20 cellular contexts compared by ENCODE assay signal in the genomic region with DNA sequence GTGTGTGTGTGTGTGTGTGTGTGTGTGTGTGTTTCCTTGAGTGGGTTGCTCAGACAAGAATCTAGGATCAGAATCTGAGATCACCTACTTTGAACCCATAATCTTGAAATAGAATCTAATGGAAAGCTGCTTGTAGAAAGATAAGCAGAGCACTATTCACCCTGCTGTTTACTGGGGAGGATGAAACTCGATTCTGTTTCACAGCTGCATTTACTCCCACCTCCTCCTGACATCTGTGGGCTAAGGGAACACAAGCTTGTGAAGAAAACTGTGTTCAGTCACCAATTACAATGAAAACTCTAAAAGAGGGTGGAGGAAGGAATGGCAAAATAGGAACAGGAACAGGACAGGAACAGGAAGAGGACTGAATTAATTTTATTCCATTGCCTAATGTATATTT.
"Had no signal": no experiment of that assay in that cellular context is flagged by ENCODE, and none has a peak within 500 bp of the region (broad histone marks: within the 10 kb centered on the region; RNA-seq: fewer than 3 reads in every experiment).

No MANE protein-coding gene starts in this region.

- DNase-seq: activated CD4-positive, alpha-beta T cell treated with anti-CD3 and anti-CD28 coated beads for 36 hours; activated CD4-positive, alpha-beta T cell treated with anti-CD3 and anti-CD28 coated beads, Interleukin-2, amount 50 U/mL, for 48 hours; activated T-cell treated with anti-CD3 and anti-CD28 coated beads for 4 hours; amniotic stem cell; dermis blood vessel endothelial cell; hypothalamus; islet precursor cell; left lung; naive B cell; stimulated activated CD4-positive, alpha-beta T cell treated with anti-CD3 and anti-CD28 coated beads, Interleukin-2, amount 100 ng/mL, for 24 hours; stimulated activated naive CD4-positive, alpha-beta T cell treated with Interleukin-2 at 50 U/mL for 16 hours; tibial artery had no signal

- H3K4me3 Mint-ChIP-seq: activated CD4-positive, alpha-beta T cell treated with anti-CD3 and anti-CD28 coated beads for 36 hours; activated naive CD8-positive, alpha-beta T cell; activated T-helper 1 cell treated with anti-CD3 and anti-CD28 coated beads, Interleukin-12 subunit alpha, Interleukin-12 subunit beta, Interleukin-2, Interleukin-4 antibody, amounts not matched to agents 30 ng/mL and 10 ng/mL and 1 ng/mL, durations not matched to agents 14 hours and 24 hours and 36 hours; naive B cell; T-helper 2 cell treated with Interferon-gamma antibody and Interleukin-4, amounts not matched to agents 5 μg/mL and 100 μg/mL, for 36 hours; WTC11 had no signal

- H3K9me3 Mint-ChIP-seq: activated T-helper 1 cell treated with anti-CD3 and anti-CD28 coated beads, Interleukin-12 subunit alpha, Interleukin-12 subunit beta, Interleukin-2, Interleukin-4 antibody, amounts not matched to agents 30 ng/mL and 10 ng/mL and 1 ng/mL, durations not matched to agents 14 hours and 24 hours and 36 hours; naive B cell; T-helper 2 cell treated with Interferon-gamma antibody and Interleukin-4, amounts not matched to agents 5 μg/mL and 100 μg/mL, for 36 hours; WTC11 had no signal

- H3K4me1 Mint-ChIP-seq: activated CD4-positive, alpha-beta T cell treated with anti-CD3 and anti-CD28 coated beads for 36 hours; naive B cell had no signal

- H3K36me3 Mint-ChIP-seq: activated naive CD8-positive, alpha-beta T cell; naive B cell; WTC11 had no signal

- FAIRE-seq: frontal cortex, TTC549 had no signal

- ATAC-seq: activated CD4-positive, alpha-beta T cell treated with anti-CD3 and anti-CD28 coated beads for 36 hours; left lung; WTC11 had no signal

- H3K9me3 ChIP-seq: left lung, neutrophil, tibial artery had no signal

- H3K27ac Mint-ChIP-seq: activated CD4-positive, alpha-beta T cell treated with anti-CD3 and anti-CD28 coated beads for 36 hours; activated naive CD8-positive, alpha-beta T cell; activated T-helper 1 cell treated with anti-CD3 and anti-CD28 coated beads, Interleukin-12 subunit alpha, Interleukin-12 subunit beta, Interleukin-2, Interleukin-4 antibody, amounts not matched to agents 30 ng/mL and 10 ng/mL and 1 ng/mL, durations not matched to agents 14 hours and 24 hours and 36 hours; naive B cell; T-helper 2 cell treated with Interferon-gamma antibody and Interleukin-4, amounts not matched to agents 5 μg/mL and 100 μg/mL, for 36 hours; WTC11 had no signal

- H3K27me3 Mint-ChIP-seq: activated CD4-positive, alpha-beta T cell treated with anti-CD3 and anti-CD28 coated beads for 36 hours; activated naive CD8-positive, alpha-beta T cell; naive B cell had no signal

- H3K27me3 ChIP-seq: cardiac muscle cell, left lung, neutrophil, tibial artery had no signal

- H3K27ac ChIP-seq: cardiac muscle cell, left lung, neutrophil, tibial artery had no signal

- H3K4me3 ChIP-seq: cardiac muscle cell, left lung, tibial artery had no signal

- H3K4me1 ChIP-seq: left lung, tibial artery had no signal

- H3K36me3 ChIP-seq: cardiac muscle cell, left lung, neutrophil, tibial artery had no signal
